ENCODE assay signal across 22 cellular contexts in genomic region chr12:111076611-111077451, GRCh38. TPM values are rescaled to one million over a fixed set of nuclear protein-coding genes. Genes with fewer than 3 reads are reported as not detected.
DNase-seq lines count a peak whose midpoint lies in the region; ATAC-seq and TF ChIP-seq lines count a peak whose summit lies in the region.
"Had no signal": no experiment of that assay in that cellular context is flagged by ENCODE, and none has a peak within 500 bp of the region (broad histone marks: within the 10 kb centered on the region; RNA-seq: fewer than 3 reads in every experiment).

No MANE protein-coding gene starts in this region.

- DNase-seq in CD14-positive monocyte (ENCODE audit: low spot score) (peak; percentile 27), body of pancreas (peak in 2 of 4 donors; percentile 14 to 35), posterior vena cava (ENCODE audit: low spot score) (peak; percentile 54), iPS-NIHi11 (ENCODE audit: low spot score) (no peak), NCI-H82 treated with DMSO at 0.1 percent for 48 hours (lab: John Stamatoyannopoulos, UW; ENCODE audit: unreplicated experiment) (no peak), NCI-H774 (lab: John Stamatoyannopoulos, UW) (no peak)
- DNase-seq: BE2C; CD4-positive, alpha-beta memory T cell; EL; HFFc6; KG1; NCI-H1436; NCI-H1930; NCI-H2171; NCI-H446; NCI-H69; NK-92 treated with Interleukin-12 subunit alpha and Interleukin-12 subunit beta, amount 100 ng/mL, for 24 hours; Right ventricle myocardium superior had no signal

- ATAC-seq in body of pancreas (peak; percentile 55), HG03342 (IDR thresholded peaks at IDR 0.05; ENCODE audit: unreplicated experiment) (no peak)

- H3K27me3 ChIP-seq in body of pancreas: no peaks in the 10 kb centered on the region
- H3K27me3 ChIP-seq in liver (ENCODE audit: control insufficient read depth in 4 of 4, insufficient read depth in 4 of 4, low read length in 3 of 4): no peaks in the 10 kb centered on the region
- H3K27me3 ChIP-seq: BE2C had no signal

- no peak overlapping the region for H3K4me3 Mint-ChIP-seq in CD14-positive monocyte
- H3K4me3 Mint-ChIP-seq: CD4-positive, alpha-beta memory T cell; HFFc6 had no signal

- H3K9me3 Mint-ChIP-seq in CD14-positive monocyte: peaks cover 0 to 1% (median 0%) of the 10 kb centered on the region in 7 donors
- H3K9me3 Mint-ChIP-seq: HFFc6 had no signal

- 16 to 22% methylated on average over 19 to 23 of the region's 23 CpGs for WGBS in body of pancreas, 2 donors
- WGBS in liver: 21% methylated on average over 23 of the region's 23 CpGs

- TF ChIP-seq POLR2A in body of pancreas (IDR thresholded peaks at IDR 0.05): no peak

- TF ChIP-seq CTCF in CD14-positive monocyte (IDR thresholded peaks at IDR 0.05): no peak
- no peak for TF ChIP-seq CTCF in body of pancreas (IDR thresholded peaks at IDR 0.05)
- TF ChIP-seq CTCF in liver (IDR thresholded peaks at IDR 0.05; ENCODE audit: low read depth, low read length, missing input control): no peak

- H3K9ac ChIP-seq in liver (ENCODE audit: low read depth in 1 of 2, low read length in 2 of 2): peak overlapping the region; percentile 70 to 83

- H3K4me1 ChIP-seq in body of pancreas (peaks cover 43% of the 10 kb centered on the region), liver (ENCODE audit: control insufficient read depth in 4 of 4, insufficient read depth in 4 of 4, low read length in 3 of 4) (peaks cover 8 to 71% (median 45%) of the 10 kb centered on the region in 4 donors)
- H3K4me1 ChIP-seq: BE2C had no signal

- no peaks in the 10 kb centered on the region for H3K36me3 Mint-ChIP-seq in CD14-positive monocyte
- H3K36me3 Mint-ChIP-seq: CD4-positive, alpha-beta memory T cell had no signal

- H3K4me3 ChIP-seq in body of pancreas (no peak overlapping the region), liver (ENCODE audit: low read depth in 1 of 3, low read length in 3 of 3) (peak overlapping the region; percentile 61 to 88 (median 86))

- H3K27ac Mint-ChIP-seq in CD14-positive monocyte: no peak overlapping the region
- H3K27ac Mint-ChIP-seq: CD4-positive, alpha-beta memory T cell; HFFc6 had no signal

- peaks cover under 1 to 7% (median 2%) of the 10 kb centered on the region in 3 donors for H3K27me3 Mint-ChIP-seq in CD14-positive monocyte (ENCODE audit: low read depth in 3 of 3)

- peak in 1 of 2 donors; percentile 10 for TF ChIP-seq RAD21 in liver (IDR thresholded peaks at IDR 0.05)

- H3K4me1 Mint-ChIP-seq in CD14-positive monocyte: no peaks in the 10 kb centered on the region
- H3K4me1 Mint-ChIP-seq: CD4-positive, alpha-beta memory T cell had no signal

- intact Hi-C loops in CD14-positive monocyte (cut with micrococcal nuclease): no loop called here
- intact Hi-C loops in body of pancreas (cut with DNase I): no loop called here
- intact Hi-C loops in posterior vena cava (cut with DNase I): no loop called here

- peaks cover 0 to 3% (median 0%) of the 10 kb centered on the region in 3 donors for H3K9me3 ChIP-seq in body of pancreas
- no peaks in the 10 kb centered on the region for H3K9me3 ChIP-seq in liver (ENCODE audit: control insufficient read depth in 4 of 4, low read length in 3 of 4)
- H3K9me3 ChIP-seq: BE2C had no signal

- H3K27ac ChIP-seq in body of pancreas (peak overlapping the region in 1 of 4 donors; percentile 28), liver (ENCODE audit: low read depth in 1 of 2, low read length in 2 of 2) (peak overlapping the region; percentile 57 to 91)

- H3K36me3 ChIP-seq in body of pancreas (replicated peaks in 1 of 2; ENCODE audit: insufficient read depth in 1 of 2, low read depth in 2 of 2) (no peaks in the 10 kb centered on the region), liver (ENCODE audit: control insufficient read depth in 4 of 4, insufficient read depth in 3 of 4, low read depth in 1 of 4, low read length in 3 of 4) (no peaks in the 10 kb centered on the region)
- H3K36me3 ChIP-seq: BE2C had no signal

TF ChIP-seq in liver, 16 proteins besides CTCF, POLR2A, EP300 and RAD21:
- TF ChIP-seq JUND (IDR thresholded peaks at IDR 0.05) (peak in 1 of 2 donors; percentile 8), EGR1 (IDR thresholded peaks at IDR 0.05; ENCODE audit: low read depth in 2 of 2) (no peak), FOXA2 (IDR thresholded peaks at IDR 0.05) (no peak), HNF4G (IDR thresholded peaks at IDR 0.05) (no peak), RXRA (IDR thresholded peaks at IDR 0.05) (peak; percentile 50 to 72), MAX (IDR thresholded peaks at IDR 0.05) (no peak), TAF1 (conservative IDR thresholded peaks at IDR 0.05) (peak; percentile 28), HNF4A (conservative IDR thresholded peaks at IDR 0.05) (peak; percentile 40 to 52), SP1 (IDR thresholded peaks at IDR 0.05) (peak; percentile 38)

RNA-seq across cellular contexts. Expression of gene CUX2, which starts 42.9 kb away (rescaled TPM):
- polyA plus RNA-seq in CD14-positive monocyte (not detected), liver (1 to 10 TPM; 2.2 to 7.6 TPM)
- total RNA-seq in body of pancreas (not detected), liver (1 to 10 TPM; 1.1 to 7.7 TPM), posterior vena cava (under 1 TPM in 1 of 2 donors, not detected in 1; 0.09 TPM)
- total RNA-seq: A172; CD4-positive, alpha-beta memory T cell; HFFc6; M059J; Right ventricle myocardium superior had no signal
- polyA plus RNA-seq: CD4-positive, alpha-beta memory T cell had no signal

Comparison
In these comparisons a context has a peak if more than half of its experiments do, and no peak if none do; other contexts are left out.
1. DNase-seq: peak in CD14-positive monocyte (single experiment) and posterior vena cava (single experiment); none in iPS-NIHi11 (single experiment), NCI-H82 treated with DMSO at 0.1 percent for 48 hours (single experiment) and NCI-H774 (single experiment).
2. H3K4me3 ChIP-seq: peak in liver (3 of 3); none in body of pancreas (0 of 2).